ENCODE assay signal across 1 cellular context in genomic region chr19:6753178-6754031, GRCh38.
TF ChIP-seq lines count a peak whose summit lies in the region.

No MANE protein-coding gene starts in this region.

TF ChIP-seq in endothelial cell of umbilical vein, 7 proteins besides CTCF, POLR2A, EP300 and RAD21:
- TF ChIP-seq POLR2AphosphoS5 (IDR thresholded peaks at IDR 0.05; ENCODE audit: insufficient read depth, low read depth, low read length): peak; percentile 24
- TF ChIP-seq MAX (IDR thresholded peaks at IDR 0.05; ENCODE audit: insufficient read depth, insufficient read length): peak; percentile 82
- no peak for TF ChIP-seq MYC (IDR thresholded peaks at IDR 0.05; ENCODE audit: low read depth, low read length)
TF ChIP-seq in endothelial cell of umbilical vein: peak in this region for 2.
